In genomic region chr7:94295805-94296204, GRCh38 we compare ENCODE assay signal across 8 cellular contexts.
DNase-seq lines count a peak whose midpoint lies in the region; ATAC-seq and TF ChIP-seq lines count a peak whose summit lies in the region.

No MANE protein-coding gene starts in this region.

- peaks cover 0 to 15% (median 10%) of the 10 kb centered on the region in 5 donors for H3K4me1 ChIP-seq in subcutaneous abdominal adipose tissue (ENCODE audit: control insufficient read depth in 5 of 5, insufficient read depth in 5 of 5, low read length in 5 of 5)

- POLR2A ChIA-PET in T-cell (lab: Charles Lee) = no interaction called here

- ATAC-seq in left ventricle myocardium superior (peak; percentile 71), HG03025 (IDR thresholded peaks at IDR 0.05; ENCODE audit: low FRiP score, unreplicated experiment) (no peak), left lobe of liver (no peak), T-cell (replicated peaks in 1 of 4) (no peak)

- H3K4me1 Mint-ChIP-seq in HFFc6 (ENCODE audit: low read depth) (peaks cover 76% of the 10 kb centered on the region), T-cell (no peaks in the 10 kb centered on the region)

- H3K36me3 ChIP-seq in SK-N-MC (ENCODE audit: insufficient read depth, low read length) (no peaks in the 10 kb centered on the region), subcutaneous abdominal adipose tissue (ENCODE audit: control insufficient read depth in 5 of 5, insufficient read depth in 5 of 5, low read length in 5 of 5) (no peaks in the 10 kb centered on the region)

- peak overlapping the region; percentile 66 for H3K9ac ChIP-seq in SK-N-MC (ENCODE audit: insufficient read length)
- H3K9ac ChIP-seq in subcutaneous abdominal adipose tissue (ENCODE audit: low read length in 5 of 5) = no peak overlapping the region

- H3K9me3 Mint-ChIP-seq in HFFc6 (no peaks in the 10 kb centered on the region), T-cell (no peaks in the 10 kb centered on the region)

- H3K27me3 ChIP-seq in subcutaneous abdominal adipose tissue (ENCODE audit: control insufficient read depth in 5 of 5, insufficient read depth in 4 of 5, low read length in 5 of 5) = peaks cover 0 to 7% (median 0%) of the 10 kb centered on the region in 5 donors

- CTCF ChIA-PET in T-cell (lab: Charles Lee) = interaction anchor here in 1 of 2 donors (0.7 kb wide), 1 partner anchor 9 kb away, joined by 5 read pairs; no protein-coding TSS in a partner anchor

- peak; percentile 84 for TF ChIP-seq CTCF in HFFc6 (IDR thresholded peaks at IDR 0.05)

- peak overlapping the region; percentile 99 for H3K27ac Mint-ChIP-seq in HFFc6
- H3K27ac Mint-ChIP-seq in T-cell = no peak overlapping the region

- peak overlapping the region; percentile 55 for H3K4me3 ChIP-seq in SK-N-MC
- H3K4me3 ChIP-seq in subcutaneous abdominal adipose tissue (ENCODE audit: low read depth in 1 of 5, low read length in 5 of 5) = peak overlapping the region in 2 of 5 donors; percentile 2 to 49

- H3K27ac ChIP-seq in SK-N-MC (peak overlapping the region; percentile 63), subcutaneous abdominal adipose tissue (ENCODE audit: low read depth, low read length) (peak overlapping the region; percentile 50)

- intact Hi-C loops in left ventricle myocardium superior (cut with micrococcal nuclease) = loop anchor here (2.0 kb wide), 1 partner anchor 79 kb away; no protein-coding TSS in a partner anchor

- H3K9me3 ChIP-seq in SK-N-MC (ENCODE audit: low read depth, low read length) = no peaks in the 10 kb centered on the region
- H3K9me3 ChIP-seq in subcutaneous abdominal adipose tissue (ENCODE audit: control insufficient read depth in 5 of 5, low read length in 5 of 5) = no peaks in the 10 kb centered on the region

- H3K27me3 Mint-ChIP-seq in HFFc6 (ENCODE audit: insufficient read depth) (no peaks in the 10 kb centered on the region), T-cell (peaks cover 0 to 19% of the 10 kb centered on the region in 2 donors)

- H3K36me3 Mint-ChIP-seq in HFFc6 (ENCODE audit: low read depth) (no peaks in the 10 kb centered on the region), T-cell (no peaks in the 10 kb centered on the region)

- DNase-seq in HFFc6 (peak; percentile 89), SK-N-MC (ENCODE audit: low read depth, low spot score) (peak; percentile 73), left ventricle myocardium superior (no peak), left lobe of liver (ENCODE audit: low spot score) (no peak), GF-D8 (lab: John Stamatoyannopoulos, UW) (no peak), T-cell (no peak)

- peak overlapping the region; percentile 86 for H3K4me3 Mint-ChIP-seq in HFFc6
- no peak overlapping the region for H3K4me3 Mint-ChIP-seq in T-cell

Comparison
In these comparisons a context has a peak if more than half of its experiments do, and no peak if none do; other contexts are left out.
1. DNase-seq: peak in HFFc6 (single experiment) and SK-N-MC (single experiment); none in left ventricle myocardium superior (single experiment), left lobe of liver (single experiment), GF-D8 (single experiment) and T-cell (0 of 34).